In the genomic region with DNA sequence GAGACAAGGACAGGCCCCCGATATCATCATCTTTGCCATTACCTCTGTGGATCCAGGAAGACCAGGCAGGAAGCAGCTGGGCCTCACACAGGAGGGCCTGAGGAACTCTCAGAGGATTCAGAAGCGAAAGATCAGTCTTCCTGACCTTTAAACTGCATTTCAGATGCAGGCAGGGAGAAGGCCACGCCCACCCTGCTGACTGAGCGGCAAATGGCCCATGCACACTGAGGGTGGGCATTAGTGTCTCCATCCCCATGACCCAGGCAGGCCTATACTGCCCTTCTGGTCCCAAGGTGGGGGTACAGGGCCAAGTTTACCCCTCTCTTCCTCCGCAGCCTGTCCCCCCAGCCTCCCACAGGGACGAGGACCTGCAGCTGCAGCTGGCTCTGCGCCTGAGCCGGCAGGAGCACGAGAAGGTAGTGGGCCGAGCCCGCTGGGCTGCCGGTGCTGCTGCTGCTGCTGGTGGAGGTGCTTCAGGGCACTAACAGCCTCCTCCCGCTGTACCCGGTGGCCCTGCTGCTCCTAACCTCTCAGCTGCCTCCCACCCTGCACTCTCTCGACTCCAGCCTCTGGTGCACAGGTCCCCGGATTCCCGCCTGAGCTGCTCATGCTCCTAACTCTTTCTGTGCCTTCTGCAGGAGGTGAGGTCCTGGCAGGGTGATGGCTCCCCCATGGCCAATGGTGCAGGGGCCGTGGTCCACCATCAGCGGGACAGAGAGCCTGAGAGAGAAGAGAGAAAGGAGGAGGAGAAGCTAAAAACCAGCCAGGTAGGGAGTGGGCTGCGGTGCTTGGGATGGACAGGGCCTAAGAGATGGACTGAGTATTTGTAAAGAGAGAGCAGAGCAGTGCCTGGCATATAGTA, we compare ENCODE assay signal across 1 cellular context.
A peak's percentile ranks its signal among the peaks of the same experiment; 100 is the strongest.
TF ChIP-seq lines count a peak whose summit lies in the region.

No MANE protein-coding gene starts in this region.

TF ChIP-seq in HepG2, 621 proteins besides CTCF, POLR2A, EP300 and RAD21 (continued from another document and continues in another):
- TF ChIP-seq, protein P1, sequence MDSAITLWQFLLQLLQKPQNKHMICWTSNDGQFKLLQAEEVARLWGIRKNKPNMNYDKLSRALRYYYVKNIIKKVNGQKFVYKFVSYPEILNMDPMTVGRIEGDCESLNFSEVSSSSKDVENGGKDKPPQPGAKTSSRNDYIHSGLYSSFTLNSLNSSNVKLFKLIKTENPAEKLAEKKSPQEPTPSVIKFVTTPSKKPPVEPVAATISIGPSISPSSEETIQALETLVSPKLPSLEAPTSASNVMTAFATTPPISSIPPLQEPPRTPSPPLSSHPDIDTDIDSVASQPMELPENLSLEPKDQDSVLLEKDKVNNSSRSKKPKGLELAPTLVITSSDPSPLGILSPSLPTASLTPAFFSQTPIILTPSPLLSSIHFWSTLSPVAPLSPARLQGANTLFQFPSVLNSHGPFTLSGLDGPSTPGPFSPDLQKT (CRISPR knock-in tag; IDR thresholded peaks at IDR 0.05; ENCODE audit: borderline replicate concordance): no peak
- TF ChIP-seq YEATS4 (CRISPR knock-in tag; IDR thresholded peaks at IDR 0.05; ENCODE audit: borderline replicate concordance) (peak; percentile 40; the same call in 1 of the 2 replicates), ZNF577 (CRISPR knock-in tag; IDR thresholded peaks at IDR 0.05; ENCODE audit: borderline replicate concordance, low read depth) (no peak), DNMT3B (CRISPR knock-in tag; conservative IDR thresholded peaks at IDR 0.05) (no peak), SP140L (CRISPR knock-in tag; IDR thresholded peaks at IDR 0.05; ENCODE audit: borderline replicate concordance) (no peak), SP2 (CRISPR knock-in tag; IDR thresholded peaks at IDR 0.05) (no peak), ZNF776 (CRISPR knock-in tag; IDR thresholded peaks at IDR 0.05) (no peak), GABPB1 (CRISPR knock-in tag; IDR thresholded peaks at IDR 0.05) (peak; percentile 52), SSRP1 (CRISPR knock-in tag; IDR thresholded peaks at IDR 0.05) (no peak), ZSCAN21 (CRISPR knock-in tag; IDR thresholded peaks at IDR 0.05; ENCODE audit: borderline replicate concordance) (peak; percentile 69; the same call in 1 of the 2 replicates), ZNF562 (CRISPR knock-in tag; IDR thresholded peaks at IDR 0.05; ENCODE audit: borderline replicate concordance) (no peak), ZFP36L2 (CRISPR knock-in tag; IDR thresholded peaks at IDR 0.05) (no peak), KLF12 (CRISPR knock-in tag; IDR thresholded peaks at IDR 0.05; ENCODE audit: borderline replicate concordance) (0 out of 2 replicates have a peak, but pooled peaks have one; percentile 65), YEATS2 (CRISPR knock-in tag; IDR thresholded peaks at IDR 0.05; ENCODE audit: borderline replicate concordance) (no peak; the same call in none of the 2 replicates), KDM4B (CRISPR knock-in tag; IDR thresholded peaks at IDR 0.05) (no peak), ZNF615 (CRISPR knock-in tag; IDR thresholded peaks at IDR 0.05; ENCODE audit: borderline replicate concordance) (no peak), MAFK (conservative IDR thresholded peaks at IDR 0.05 in 1 of 2, IDR thresholded peaks at IDR 0.05 in 1 of 2; ENCODE audit: low read length in 2 of 2) (peak; percentile 23 to 28; a peak in 2 of 4 replicates), HNRNPLL (IDR thresholded peaks at IDR 0.05; ENCODE audit: low read depth, low read length, poor library complexity, severe bottlenecking) (peak; percentile 33), ZNF24 (IDR thresholded peaks at IDR 0.05) (no peak), ZNF10 (CRISPR knock-in tag; IDR thresholded peaks at IDR 0.05; ENCODE audit: borderline replicate concordance, low read depth) (0 out of 2 replicates have a peak, but pooled peaks have one; percentile 54), FOXO1 (CRISPR knock-in tag; IDR thresholded peaks at IDR 0.05) (no peak), GFI1 (CRISPR knock-in tag; IDR thresholded peaks at IDR 0.05; ENCODE audit: borderline replicate concordance) (no peak), ARHGAP35 (CRISPR knock-in tag; IDR thresholded peaks at IDR 0.05; ENCODE audit: borderline replicate concordance) (no peak; the same call in 1 of the 2 replicates), ZNF256 (CRISPR knock-in tag; conservative IDR thresholded peaks at IDR 0.05) (no peak), ZBTB7B (CRISPR knock-in tag; IDR thresholded peaks at IDR 0.05) (peak; percentile 69; the same call in 1 of the 2 replicates), ZNF749 (CRISPR knock-in tag; IDR thresholded peaks at IDR 0.05; ENCODE audit: borderline replicate concordance) (no peak), ZNF674 (CRISPR knock-in tag; IDR thresholded peaks at IDR 0.05; ENCODE audit: low read depth) (no peak), CAMTA2 (CRISPR knock-in tag; IDR thresholded peaks at IDR 0.05; ENCODE audit: borderline replicate concordance) (no peak), ZNF234 (CRISPR knock-in tag; conservative IDR thresholded peaks at IDR 0.05) (no peak), ADNP (CRISPR knock-in tag; IDR thresholded peaks at IDR 0.05) (no peak), HOXA9 (CRISPR knock-in tag; IDR thresholded peaks at IDR 0.05; ENCODE audit: borderline replicate concordance) (no peak), ZBTB1 (CRISPR knock-in tag; IDR thresholded peaks at IDR 0.05; ENCODE audit: borderline replicate concordance) (no peak), ZKSCAN5 (CRISPR knock-in tag; IDR thresholded peaks at IDR 0.05) (no peak), ZSCAN12 (CRISPR knock-in tag; IDR thresholded peaks at IDR 0.05) (no peak)
- TF ChIP-seq, protein P2, sequence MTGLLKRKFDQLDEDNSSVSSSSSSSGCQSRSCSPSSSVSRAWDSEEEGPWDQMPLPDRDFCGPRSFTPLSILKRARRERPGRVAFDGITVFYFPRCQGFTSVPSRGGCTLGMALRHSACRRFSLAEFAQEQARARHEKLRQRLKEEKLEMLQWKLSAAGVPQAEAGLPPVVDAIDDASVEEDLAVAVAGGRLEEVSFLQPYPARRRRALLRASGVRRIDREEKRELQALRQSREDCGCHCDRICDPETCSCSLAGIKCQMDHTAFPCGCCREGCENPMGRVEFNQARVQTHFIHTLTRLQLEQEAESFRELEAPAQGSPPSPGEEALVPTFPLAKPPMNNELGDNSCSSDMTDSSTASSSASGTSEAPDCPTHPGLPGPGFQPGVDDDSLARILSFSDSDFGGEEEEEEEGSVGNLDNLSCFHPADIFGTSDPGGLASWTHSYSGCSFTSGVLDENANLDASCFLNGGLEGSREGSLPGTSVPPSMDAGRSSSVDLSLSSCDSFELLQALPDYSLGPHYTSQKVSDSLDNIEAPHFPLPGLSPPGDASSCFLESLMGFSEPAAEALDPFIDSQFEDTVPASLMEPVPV (CRISPR knock-in tag; IDR thresholded peaks at IDR 0.05): no peak
- TF ChIP-seq, protein P3, sequence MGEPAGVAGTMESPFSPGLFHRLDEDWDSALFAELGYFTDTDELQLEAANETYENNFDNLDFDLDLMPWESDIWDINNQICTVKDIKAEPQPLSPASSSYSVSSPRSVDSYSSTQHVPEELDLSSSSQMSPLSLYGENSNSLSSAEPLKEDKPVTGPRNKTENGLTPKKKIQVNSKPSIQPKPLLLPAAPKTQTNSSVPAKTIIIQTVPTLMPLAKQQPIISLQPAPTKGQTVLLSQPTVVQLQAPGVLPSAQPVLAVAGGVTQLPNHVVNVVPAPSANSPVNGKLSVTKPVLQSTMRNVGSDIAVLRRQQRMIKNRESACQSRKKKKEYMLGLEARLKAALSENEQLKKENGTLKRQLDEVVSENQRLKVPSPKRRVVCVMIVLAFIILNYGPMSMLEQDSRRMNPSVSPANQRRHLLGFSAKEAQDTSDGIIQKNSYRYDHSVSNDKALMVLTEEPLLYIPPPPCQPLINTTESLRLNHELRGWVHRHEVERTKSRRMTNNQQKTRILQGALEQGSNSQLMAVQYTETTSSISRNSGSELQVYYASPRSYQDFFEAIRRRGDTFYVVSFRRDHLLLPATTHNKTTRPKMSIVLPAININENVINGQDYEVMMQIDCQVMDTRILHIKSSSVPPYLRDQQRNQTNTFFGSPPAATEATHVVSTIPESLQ (CRISPR knock-in tag; conservative IDR thresholded peaks at IDR 0.05): no peak
- TF ChIP-seq, protein P4, sequence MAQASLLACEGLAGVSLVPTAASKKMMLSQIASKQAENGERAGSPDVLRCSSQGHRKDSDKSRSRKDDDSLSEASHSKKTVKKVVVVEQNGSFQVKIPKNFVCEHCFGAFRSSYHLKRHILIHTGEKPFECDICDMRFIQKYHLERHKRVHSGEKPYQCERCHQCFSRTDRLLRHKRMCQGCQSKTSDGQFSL (CRISPR knock-in tag; IDR thresholded peaks at IDR 0.05): no peak
- TF ChIP-seq, protein P5, sequence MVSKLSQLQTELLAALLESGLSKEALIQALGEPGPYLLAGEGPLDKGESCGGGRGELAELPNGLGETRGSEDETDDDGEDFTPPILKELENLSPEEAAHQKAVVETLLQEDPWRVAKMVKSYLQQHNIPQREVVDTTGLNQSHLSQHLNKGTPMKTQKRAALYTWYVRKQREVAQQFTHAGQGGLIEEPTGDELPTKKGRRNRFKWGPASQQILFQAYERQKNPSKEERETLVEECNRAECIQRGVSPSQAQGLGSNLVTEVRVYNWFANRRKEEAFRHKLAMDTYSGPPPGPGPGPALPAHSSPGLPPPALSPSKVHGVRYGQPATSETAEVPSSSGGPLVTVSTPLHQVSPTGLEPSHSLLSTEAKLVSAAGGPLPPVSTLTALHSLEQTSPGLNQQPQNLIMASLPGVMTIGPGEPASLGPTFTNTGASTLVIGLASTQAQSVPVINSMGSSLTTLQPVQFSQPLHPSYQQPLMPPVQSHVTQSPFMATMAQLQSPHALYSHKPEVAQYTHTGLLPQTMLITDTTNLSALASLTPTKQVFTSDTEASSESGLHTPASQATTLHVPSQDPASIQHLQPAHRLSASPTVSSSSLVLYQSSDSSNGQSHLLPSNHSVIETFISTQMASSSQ (IDR thresholded peaks at IDR 0.05; ENCODE audit: low read depth): no peak
- TF ChIP-seq, protein P5 (CRISPR knock-in tag; IDR thresholded peaks at IDR 0.05; ENCODE audit: borderline replicate concordance): peak; percentile 60; the same call in 1 of the 2 replicates
- TF ChIP-seq, protein P6, sequence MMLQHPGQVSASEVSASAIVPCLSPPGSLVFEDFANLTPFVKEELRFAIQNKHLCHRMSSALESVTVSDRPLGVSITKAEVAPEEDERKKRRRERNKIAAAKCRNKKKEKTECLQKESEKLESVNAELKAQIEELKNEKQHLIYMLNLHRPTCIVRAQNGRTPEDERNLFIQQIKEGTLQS (CRISPR knock-in tag; IDR thresholded peaks at IDR 0.05): no peak
- TF ChIP-seq, protein P7, sequence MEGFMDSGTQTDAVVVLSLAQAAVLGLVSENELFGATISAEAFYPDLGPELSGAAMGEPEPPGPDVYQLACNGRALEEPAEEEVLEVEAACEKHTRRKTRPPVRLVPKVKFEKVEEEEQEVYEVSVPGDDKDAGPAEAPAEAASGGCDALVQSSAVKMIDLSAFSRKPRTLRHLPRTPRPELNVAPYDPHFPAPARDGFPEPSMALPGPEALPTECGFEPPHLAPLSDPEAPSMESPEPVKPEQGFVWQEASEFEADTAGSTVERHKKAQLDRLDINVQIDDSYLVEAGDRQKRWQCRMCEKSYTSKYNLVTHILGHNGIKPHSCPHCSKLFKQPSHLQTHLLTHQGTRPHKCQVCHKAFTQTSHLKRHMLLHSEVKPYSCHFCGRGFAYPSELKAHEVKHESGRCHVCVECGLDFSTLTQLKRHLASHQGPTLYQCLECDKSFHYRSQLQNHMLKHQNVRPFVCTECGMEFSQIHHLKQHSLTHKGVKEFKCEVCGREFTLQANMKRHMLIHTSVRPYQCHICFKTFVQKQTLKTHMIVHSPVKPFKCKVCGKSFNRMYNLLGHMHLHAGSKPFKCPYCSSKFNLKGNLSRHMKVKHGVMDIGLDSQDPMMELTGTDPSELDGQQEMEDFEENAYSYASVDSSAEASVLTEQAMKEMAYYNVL (CRISPR knock-in tag; IDR thresholded peaks at IDR 0.05; ENCODE audit: borderline replicate concordance): no peak
- TF ChIP-seq, protein P8, sequence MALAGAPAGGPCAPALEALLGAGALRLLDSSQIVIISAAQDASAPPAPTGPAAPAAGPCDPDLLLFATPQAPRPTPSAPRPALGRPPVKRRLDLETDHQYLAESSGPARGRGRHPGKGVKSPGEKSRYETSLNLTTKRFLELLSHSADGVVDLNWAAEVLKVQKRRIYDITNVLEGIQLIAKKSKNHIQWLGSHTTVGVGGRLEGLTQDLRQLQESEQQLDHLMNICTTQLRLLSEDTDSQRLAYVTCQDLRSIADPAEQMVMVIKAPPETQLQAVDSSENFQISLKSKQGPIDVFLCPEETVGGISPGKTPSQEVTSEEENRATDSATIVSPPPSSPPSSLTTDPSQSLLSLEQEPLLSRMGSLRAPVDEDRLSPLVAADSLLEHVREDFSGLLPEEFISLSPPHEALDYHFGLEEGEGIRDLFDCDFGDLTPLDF (CRISPR knock-in tag; IDR thresholded peaks at IDR 0.05): no peak
- TF ChIP-seq, protein P9, sequence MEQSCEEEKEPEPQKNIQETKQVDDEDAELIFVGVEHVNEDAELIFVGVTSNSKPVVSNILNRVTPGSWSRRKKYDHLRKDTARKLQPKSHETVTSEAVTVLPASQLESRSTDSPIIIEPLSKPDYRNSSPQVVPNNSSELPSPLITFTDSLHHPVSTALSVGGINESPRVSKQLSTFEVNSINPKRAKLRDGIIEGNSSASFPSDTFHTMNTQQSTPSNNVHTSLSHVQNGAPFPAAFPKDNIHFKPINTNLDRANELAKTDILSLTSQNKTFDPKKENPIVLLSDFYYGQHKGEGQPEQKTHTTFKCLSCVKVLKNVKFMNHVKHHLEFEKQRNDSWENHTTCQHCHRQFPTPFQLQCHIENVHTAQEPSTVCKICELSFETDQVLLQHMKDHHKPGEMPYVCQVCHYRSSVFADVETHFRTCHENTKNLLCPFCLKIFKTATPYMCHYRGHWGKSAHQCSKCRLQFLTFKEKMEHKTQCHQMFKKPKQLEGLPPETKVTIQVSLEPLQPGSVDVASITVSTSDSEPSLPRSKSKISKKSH (CRISPR knock-in tag; IDR thresholded peaks at IDR 0.05; ENCODE audit: borderline replicate concordance): no peak
- TF ChIP-seq, protein P10, sequence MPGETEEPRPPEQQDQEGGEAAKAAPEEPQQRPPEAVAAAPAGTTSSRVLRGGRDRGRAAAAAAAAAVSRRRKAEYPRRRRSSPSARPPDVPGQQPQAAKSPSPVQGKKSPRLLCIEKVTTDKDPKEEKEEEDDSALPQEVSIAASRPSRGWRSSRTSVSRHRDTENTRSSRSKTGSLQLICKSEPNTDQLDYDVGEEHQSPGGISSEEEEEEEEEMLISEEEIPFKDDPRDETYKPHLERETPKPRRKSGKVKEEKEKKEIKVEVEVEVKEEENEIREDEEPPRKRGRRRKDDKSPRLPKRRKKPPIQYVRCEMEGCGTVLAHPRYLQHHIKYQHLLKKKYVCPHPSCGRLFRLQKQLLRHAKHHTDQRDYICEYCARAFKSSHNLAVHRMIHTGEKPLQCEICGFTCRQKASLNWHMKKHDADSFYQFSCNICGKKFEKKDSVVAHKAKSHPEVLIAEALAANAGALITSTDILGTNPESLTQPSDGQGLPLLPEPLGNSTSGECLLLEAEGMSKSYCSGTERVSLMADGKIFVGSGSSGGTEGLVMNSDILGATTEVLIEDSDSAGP (CRISPR knock-in tag; IDR thresholded peaks at IDR 0.05; ENCODE audit: borderline replicate concordance): peak; percentile 84; the same call in 1 of the 2 replicates
